In genomic region chr12:22624573-22624907, GRCh38 we compare ENCODE assay signal across 8 cellular contexts. TPM values are rescaled to one million over a fixed set of nuclear protein-coding genes. Genes with fewer than 3 reads are reported as not detected.
DNase-seq lines count a peak whose midpoint lies in the region; ATAC-seq lines count a peak whose summit lies in the region.

No MANE protein-coding gene starts in this region.

- peaks cover 20% of the 10 kb centered on the region for H3K4me1 Mint-ChIP-seq in stimulated activated effector memory CD8-positive, alpha-beta T cell treated with anti-CD3 and anti-CD28 coated beads, Interleukin-12 subunit alpha, Interleukin-12 subunit beta, amount 100 ng/mL, for 72 hours

- H3K9me3 Mint-ChIP-seq in activated naive CD4-positive, alpha-beta T cell treated with anti-CD3 and anti-CD28 coated beads, Interleukin-2, amount 50 U/mL, for 72 hours: no peaks in the 10 kb centered on the region
- H3K9me3 Mint-ChIP-seq in stimulated activated effector memory CD8-positive, alpha-beta T cell treated with anti-CD3 and anti-CD28 coated beads, Interleukin-12 subunit alpha, Interleukin-12 subunit beta, amount 100 ng/mL, for 72 hours: no peaks in the 10 kb centered on the region

- peaks cover 20% of the 10 kb centered on the region in 2 donors for H3K36me3 Mint-ChIP-seq in activated naive CD4-positive, alpha-beta T cell treated with anti-CD3 and anti-CD28 coated beads, Interleukin-2, amount 50 U/mL, for 72 hours
- H3K36me3 Mint-ChIP-seq in stimulated activated effector memory CD8-positive, alpha-beta T cell treated with anti-CD3 and anti-CD28 coated beads, Interleukin-12 subunit alpha, Interleukin-12 subunit beta, amount 100 ng/mL, for 72 hours: peaks cover 28% of the 10 kb centered on the region

- H3K27ac Mint-ChIP-seq in activated naive CD4-positive, alpha-beta T cell treated with anti-CD3 and anti-CD28 coated beads, Interleukin-2, amount 50 U/mL, for 72 hours: peak overlapping the region; percentile 95 to 99
- peak overlapping the region; percentile 95 for H3K27ac Mint-ChIP-seq in stimulated activated effector memory CD8-positive, alpha-beta T cell treated with anti-CD3 and anti-CD28 coated beads, Interleukin-12 subunit alpha, Interleukin-12 subunit beta, amount 100 ng/mL, for 72 hours

- H3K27me3 ChIP-seq in iPS DF 6.9 (ENCODE audit: control insufficient read depth, insufficient read depth, low read length): no peaks in the 10 kb centered on the region

- no peaks in the 10 kb centered on the region for H3K9me3 ChIP-seq in iPS DF 6.9 (ENCODE audit: control insufficient read depth, insufficient read depth, low read length)

- no peaks in the 10 kb centered on the region for H3K4me1 ChIP-seq in iPS DF 6.9 (ENCODE audit: control insufficient read depth, insufficient read depth, low read length)

- H3K4me3 Mint-ChIP-seq in stimulated activated effector memory CD8-positive, alpha-beta T cell treated with anti-CD3 and anti-CD28 coated beads, Interleukin-12 subunit alpha, Interleukin-12 subunit beta, amount 100 ng/mL, for 72 hours: peak overlapping the region; percentile 93

- DNase-seq in DMS114 treated with DMSO at 0.1 percent for 48 hours (lab: John Stamatoyannopoulos, UW; ENCODE audit: unreplicated experiment): peak; percentile 64
- DNase-seq in activated naive CD4-positive, alpha-beta T cell treated with anti-CD3 and anti-CD28 coated beads, Interleukin-2, amount 50 U/mL, for 72 hours (ENCODE audit: low spot score in 2 of 2): no peak
- DNase-seq in iPS DF 6.9 (ENCODE audit: low read depth, low spot score): no peak
- DNase-seq in stimulated activated effector memory CD8-positive, alpha-beta T cell treated with anti-CD3 and anti-CD28 coated beads, Interleukin-12 subunit alpha, Interleukin-12 subunit beta, amount 100 ng/mL, for 72 hours (ENCODE audit: low spot score in 2 of 2): no peak
- no peak for DNase-seq in NCI-H2171 treated with DMSO at 0.1 percent for 48 hours (lab: John Stamatoyannopoulos, UW)
- no peak for DNase-seq in NCI-H82 (lab: John Stamatoyannopoulos, UW)

- WGBS in iPS DF 6.9 (ENCODE audit: insufficient coverage, insufficient read length): no CpG with 5 or more reads among the region's 11 CpGs

- no peaks in the 10 kb centered on the region for H3K36me3 ChIP-seq in iPS DF 6.9 (ENCODE audit: control insufficient read depth, insufficient read depth, low read length)

- ATAC-seq in HG02763 (IDR thresholded peaks at IDR 0.05; ENCODE audit: unreplicated experiment) (peak; percentile 0), HG03520 (IDR thresholded peaks at IDR 0.05; ENCODE audit: unreplicated experiment) (no peak)
- peak; percentile 7 to 13 for ATAC-seq in activated naive CD4-positive, alpha-beta T cell treated with anti-CD3 and anti-CD28 coated beads, Interleukin-2, amount 50 U/mL, for 72 hours
- no peak for ATAC-seq in stimulated activated effector memory CD8-positive, alpha-beta T cell treated with anti-CD3 and anti-CD28 coated beads, Interleukin-12 subunit alpha, Interleukin-12 subunit beta, amount 100 ng/mL, for 72 hours

- H3K27ac ChIP-seq in iPS DF 6.9 (ENCODE audit: low read length): no peak overlapping the region

- peak overlapping the region; percentile 84; the same call in 1 of the 2 replicates for H3K4me3 ChIP-seq in iPS DF 6.9 (ENCODE audit: low read length)

RNA-seq across cellular contexts. Expression of gene ETNK1, which starts 0.4 kb away (rescaled TPM):
- 10 to 100 TPM; 66.5 to 67.2 TPM for total RNA-seq in activated naive CD4-positive, alpha-beta T cell treated with anti-CD3 and anti-CD28 coated beads, Interleukin-2, amount 50 U/mL, for 72 hours

Comparison
In these comparisons a context has a peak if more than half of its experiments do, and no peak if none do; other contexts are left out.
1. ATAC-seq: peak in HG02763 (single experiment) and activated naive CD4-positive, alpha-beta T cell treated with anti-CD3 and anti-CD28 coated beads, Interleukin-2, amount 50 U/mL, for 72 hours (2 of 2); none in stimulated activated effector memory CD8-positive, alpha-beta T cell treated with anti-CD3 and anti-CD28 coated beads, Interleukin-12 subunit alpha, Interleukin-12 subunit beta, amount 100 ng/mL, for 72 hours (single experiment) and HG03520 (single experiment).